ENCODE assay signal across 15 cellular contexts in the genomic region with DNA sequence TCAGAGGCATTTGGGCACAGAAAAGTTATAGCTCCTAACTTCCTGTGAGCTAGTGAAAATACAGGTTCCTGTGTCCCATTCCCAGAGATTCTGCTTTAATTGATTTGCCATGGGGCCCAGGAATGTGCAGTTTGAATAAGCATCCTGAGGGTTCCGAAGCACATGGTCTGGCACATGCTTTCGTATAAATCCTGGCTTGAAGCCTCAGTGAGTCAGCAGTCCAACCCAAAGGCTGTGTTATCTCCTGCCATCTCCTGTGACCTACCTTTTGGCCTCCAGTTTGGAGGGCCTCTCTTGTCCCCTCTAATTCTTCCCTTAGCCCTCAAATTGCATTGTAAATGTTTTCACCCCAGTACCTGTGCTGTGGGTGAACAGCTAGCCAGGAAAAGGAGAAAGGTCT.
DNase-seq lines count a peak whose midpoint lies in the region; ATAC-seq, FAIRE-seq and TF ChIP-seq lines count a peak whose summit lies in the region.
"Had no signal": no experiment of that assay in that cellular context is flagged by ENCODE, and none has a peak within 500 bp of the region (broad histone marks: within the 10 kb centered on the region; RNA-seq: fewer than 3 reads in every experiment).

No MANE protein-coding gene starts in this region.

- BruUV-seq in K562 (replicated peaks; lab: Mats Ljungman, UMichigan): no TSS peak

- TF ChIP-seq CTCF in K562 (IDR thresholded peaks at IDR 0.05 in 2 of 3, conservative IDR thresholded peaks at IDR 0.05 in 1 of 3; ENCODE audit: insufficient read depth in 2 of 3, low read depth in 1 of 3, low read length in 3 of 3) (no peak), liver (IDR thresholded peaks at IDR 0.05; ENCODE audit: low read depth, low read length, missing input control) (no peak)

- no peak for TF ChIP-seq RAD21 in K562 (CRISPR knock-in tag; conservative IDR thresholded peaks at IDR 0.05 in 1 of 2, IDR thresholded peaks at IDR 0.05 in 1 of 2)
- no peak for TF ChIP-seq RAD21 in liver (IDR thresholded peaks at IDR 0.05)

- H3K4me1 ChIP-seq in BLaER1 treated with 17β-estradiol and CSF1 and Interleukin-3, amounts not matched to agents 10 nM and 100 nM: peaks cover 42 to 86% (median 71%) of the 10 kb centered on the region in 10 experiments
- H3K4me1 ChIP-seq in GM23248 (ENCODE audit: insufficient read depth) (peaks cover 6% of the 10 kb centered on the region; the same call in 1 of the 2 replicates), K562 (replicated peaks in 1 of 2; ENCODE audit: control insufficient read depth in 2 of 2, insufficient read depth in 2 of 2, low read length in 2 of 2) (peaks cover 30 to 70% of the 10 kb centered on the region in 2 experiments), liver (ENCODE audit: control insufficient read depth in 4 of 4, insufficient read depth in 4 of 4, low read length in 3 of 4) (peaks cover 0 to 2% (median 0%) of the 10 kb centered on the region in 4 donors)

- no peaks in the 10 kb centered on the region for H3F3A ChIP-seq in GM23248 (ENCODE audit: insufficient read depth)

- no peak overlapping the region for H3K9ac ChIP-seq in BLaER1 treated with 17β-estradiol and CSF1 and Interleukin-3, amounts not matched to agents 10 nM and 100 nM
- H3K9ac ChIP-seq in GM23248 (no peak overlapping the region), K562 (ENCODE audit: insufficient read depth in 1 of 2, low read depth in 2 of 2, low read length in 2 of 2) (peak overlapping the region in 1 of 2 experiments; percentile 10; a peak in 1 of 4 replicates), liver (ENCODE audit: low read depth in 1 of 2, low read length in 2 of 2) (no peak overlapping the region)

- in situ Hi-C loops in GM23248 (cut with MboI) (no loop called here), K562 (cut with MboI) (no loop called here)

- intact Hi-C loops in K562 (cut with micrococcal nuclease): loop anchor here (10.0 kb wide), 1 partner anchor 365 kb away; no protein-coding TSS in a partner anchor

- CTCF ChIA-PET in K562 (lab: Yijun Ruan, JAX; ENCODE audit: low intra/inter-chr PET ratio): no interaction called here

- no peak for TF ChIP-seq POLR2A in K562 (conservative IDR thresholded peaks at IDR 0.05)

- DNase-seq in GM23248 (peak; percentile 38), K562 (ENCODE audit: extremely low read depth in 1 of 4, low spot score in 3 of 4) (peak in 2 of 4 experiments; percentile 46 to 67), NCI-H1092 treated with DMSO at 0.1 percent for 48 hours (lab: John Stamatoyannopoulos, UW) (no peak), DMS53 treated with DMSO at 0.1 percent for 48 hours (lab: John Stamatoyannopoulos, UW; ENCODE audit: unreplicated experiment) (no peak)
- DNase-seq in NK-92 treated with Interleukin-12 subunit alpha and Interleukin-12 subunit beta, amount 100 ng/mL, for 24 hours (lab: John Stamatoyannopoulos, UW): no peak
- DNase-seq: activated CD4-positive, CD25-positive, alpha-beta regulatory T cell; activated effector memory CD4-positive, alpha-beta T cell treated with anti-CD3 and anti-CD28 coated beads, Interleukin-2, amount 50 U/mL, for 16 hours; NCI-H1436; stimulated activated CD4-positive, alpha-beta T cell treated with anti-CD3 and anti-CD28 coated beads, Interleukin-2, amount 100 ng/mL, for 24 hours had no signal

- no peak for TF ChIP-seq EP300 in K562 (IDR thresholded peaks at IDR 0.05; ENCODE audit: low read length)

- H3K27ac ChIP-seq in BLaER1 treated with 17β-estradiol and CSF1 and Interleukin-3, amounts not matched to agents 10 nM and 100 nM: peak overlapping the region in 3 of 11 experiments; percentile 47 to 53 (median 48); a peak in 5 of 22 replicates
- H3K27ac ChIP-seq in GM23248: no peak overlapping the region
- H3K27ac ChIP-seq in K562 (ENCODE audit: extremely low read depth, low read depth, low read length): peak overlapping the region; percentile 50
- no peak overlapping the region for H3K27ac ChIP-seq in liver (ENCODE audit: low read depth in 1 of 2, low read length in 2 of 2)

- H2AFZ ChIP-seq in GM23248 (no peak overlapping the region), K562 (ENCODE audit: low read depth, low read length) (peak overlapping the region; percentile 90)

- no peaks in the 10 kb centered on the region for H3K27me3 ChIP-seq in BLaER1 treated with 17β-estradiol and CSF1 and Interleukin-3, amounts not matched to agents 10 nM and 100 nM
- no peaks in the 10 kb centered on the region for H3K27me3 ChIP-seq in GM23248 (replicated peaks; ENCODE audit: insufficient read depth)
- H3K27me3 ChIP-seq in K562 (ENCODE audit: control insufficient read depth in 2 of 2, insufficient read depth in 2 of 2, low read length in 2 of 2): no peaks in the 10 kb centered on the region
- no peaks in the 10 kb centered on the region for H3K27me3 ChIP-seq in liver (ENCODE audit: control insufficient read depth in 4 of 4, insufficient read depth in 4 of 4, low read length in 3 of 4)

- peaks cover 5 to 87% (median 32%) of the 10 kb centered on the region in 11 experiments; a peak in 17 of 22 replicates for H3K36me3 ChIP-seq in BLaER1 treated with 17β-estradiol and CSF1 and Interleukin-3, amounts not matched to agents 10 nM and 100 nM
- H3K36me3 ChIP-seq in GM23248 (ENCODE audit: low read depth) (no peaks in the 10 kb centered on the region), K562 (ENCODE audit: control insufficient read depth, insufficient read depth, low read length) (no peaks in the 10 kb centered on the region), liver (ENCODE audit: control insufficient read depth in 4 of 4, insufficient read depth in 3 of 4, low read depth in 1 of 4, low read length in 3 of 4) (no peaks in the 10 kb centered on the region)

- H3K79me2 ChIP-seq in GM23248 (ENCODE audit: insufficient read depth) (no peaks in the 10 kb centered on the region), K562 (ENCODE audit: control insufficient read depth, insufficient read depth, low read length) (no peaks in the 10 kb centered on the region)

- ATAC-seq in K562 (peak; percentile 6; the same call in 1 of the 3 replicates), HG02840 (IDR thresholded peaks at IDR 0.05; ENCODE audit: low FRiP score, unreplicated experiment) (no peak)
- ATAC-seq: sciatic nerve had no signal

- H3K4me2 ChIP-seq in BLaER1 treated with 17β-estradiol and CSF1 and Interleukin-3, amounts not matched to agents 10 nM and 100 nM: peak overlapping the region in 8 of 11 experiments; percentile 68 to 88 (median 74); a peak in 13 of 22 replicates
- no peak overlapping the region for H3K4me2 ChIP-seq in GM23248 (ENCODE audit: unreplicated experiment)
- no peak overlapping the region for H3K4me2 ChIP-seq in K562 (ENCODE audit: insufficient read depth, low read length)

- H3K9me1 ChIP-seq in K562 (ENCODE audit: control insufficient read depth, insufficient read depth, low read length): no peaks in the 10 kb centered on the region

- peaks cover 0 to 13% (median 0%) of the 10 kb centered on the region in 11 experiments; a peak in 5 of 22 replicates for H3K9me3 ChIP-seq in BLaER1 treated with 17β-estradiol and CSF1 and Interleukin-3, amounts not matched to agents 10 nM and 100 nM (replicated peaks in 1 of 11)
- H3K9me3 ChIP-seq in GM23248 (ENCODE audit: low read depth): no peaks in the 10 kb centered on the region
- no peaks in the 10 kb centered on the region for H3K9me3 ChIP-seq in K562 (replicated peaks; ENCODE audit: control insufficient read depth, insufficient read depth, low read depth, low read length)
- H3K9me3 ChIP-seq in liver (ENCODE audit: control insufficient read depth in 4 of 4, low read length in 3 of 4): no peaks in the 10 kb centered on the region

- H3K9me2 ChIP-seq in GM23248 (ENCODE audit: insufficient read depth): no peaks in the 10 kb centered on the region

- H3K4me3 ChIP-seq in BLaER1 treated with 17β-estradiol and CSF1 and Interleukin-3, amounts not matched to agents 10 nM and 100 nM: no peak overlapping the region
- H3K4me3 ChIP-seq in GM23248: no peak overlapping the region
- H3K4me3 ChIP-seq in K562: no peak overlapping the region
- H3K4me3 ChIP-seq in liver (ENCODE audit: low read depth in 1 of 3, low read length in 3 of 3): no peak overlapping the region

- POLR2A ChIA-PET in K562 (lab: Yijun Ruan, JAX): interaction anchor here (0.9 to 2.0 kb wide), 4 partner anchors 9 to 30 kb away, joined by 3 to 7 read pairs (median 5); no protein-coding TSS in a partner anchor

- WGBS in GM23248 (ENCODE audit: low coverage in 1 of 2, low lambda C conversion rate in 2 of 2, missing lambda C conversion rate in 2 of 2), 2 experiments: 60 to 67% methylated on average over 2 of the region's 2 CpGs
- 21% methylated on average over 2 of the region's 2 CpGs for WGBS in K562 (ENCODE audit: insufficient coverage, low coverage, missing lambda C conversion rate)
- WGBS in liver: 63% methylated on average over 2 of the region's 2 CpGs

- peak; percentile 60 for FAIRE-seq in K562 (lab: Jason Lieb, UNC)
- FAIRE-seq: D721Med, GM18507 had no signal

- H4K20me1 ChIP-seq in BLaER1 treated with 17β-estradiol and CSF1 and Interleukin-3, amounts not matched to agents 10 nM and 100 nM: peaks cover 0 to 7% (median 0%) of the 10 kb centered on the region in 11 experiments; a peak in 2 of 22 replicates
- no peaks in the 10 kb centered on the region for H4K20me1 ChIP-seq in GM23248 (ENCODE audit: insufficient read depth)
- no peaks in the 10 kb centered on the region for H4K20me1 ChIP-seq in K562 (replicated peaks; ENCODE audit: control insufficient read depth, insufficient read depth, low read length)

TF ChIP-seq in K562, 482 proteins besides CTCF, POLR2A, EP300 and RAD21 (continues in another document):
- TF ChIP-seq ASH1L (IDR thresholded peaks at IDR 0.05; ENCODE audit: borderline replicate concordance, low read depth, partially characterized antibody) (peak; percentile 54), ZNF57 (CRISPR knock-in tag; IDR thresholded peaks at IDR 0.05) (0 out of 2 replicates have a peak, but pooled peaks have one; percentile 6)

TF ChIP-seq in liver, 16 proteins besides CTCF, POLR2A, EP300 and RAD21:
- TF ChIP-seq, protein P1, sequence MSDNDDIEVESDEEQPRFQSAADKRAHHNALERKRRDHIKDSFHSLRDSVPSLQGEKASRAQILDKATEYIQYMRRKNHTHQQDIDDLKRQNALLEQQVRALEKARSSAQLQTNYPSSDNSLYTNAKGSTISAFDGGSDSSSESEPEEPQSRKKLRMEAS (IDR thresholded peaks at IDR 0.05): peak; percentile 28
- TF ChIP-seq EGR1 (IDR thresholded peaks at IDR 0.05; ENCODE audit: low read depth in 2 of 2): no peak
- TF ChIP-seq FOXA1 (IDR thresholded peaks at IDR 0.05): no peak

Comparison
In these comparisons a context has a peak if more than half of its experiments do, and no peak if none do; other contexts are left out.
1. H3K4me2 ChIP-seq: peak in BLaER1 treated with 17β-estradiol and CSF1 and Interleukin-3, amounts not matched to agents 10 nM and 100 nM (8 of 11); none in GM23248 (single experiment) and K562 (single experiment).